In the genomic region with DNA sequence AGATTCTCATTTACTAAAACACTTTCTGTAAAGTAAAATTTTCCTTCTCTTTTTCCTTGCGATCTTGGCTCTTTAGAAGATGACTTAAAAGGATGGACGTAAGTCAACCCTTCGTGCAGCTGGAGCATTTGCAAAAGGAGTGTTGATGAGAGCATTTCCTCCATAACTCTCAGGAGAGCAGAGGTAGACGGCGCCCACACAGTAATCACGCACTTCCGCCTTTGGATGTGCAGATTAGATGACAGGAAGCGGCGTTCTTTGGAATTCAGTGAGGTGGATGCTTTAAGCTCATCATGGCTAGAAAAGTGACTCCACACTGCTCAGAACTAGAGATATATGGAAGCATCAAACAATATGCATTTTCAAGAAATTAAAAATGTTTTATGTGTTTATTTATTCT, we compare ENCODE assay signal across 29 cellular contexts. TPM values are rescaled to one million over a fixed set of nuclear protein-coding genes. Genes with fewer than 3 reads are reported as not detected.
A peak's percentile ranks its signal among the peaks of the same experiment; 100 is the strongest.
DNase-seq lines count a peak whose midpoint lies in the region; ATAC-seq, FAIRE-seq and TF ChIP-seq lines count a peak whose summit lies in the region.
"Had no signal": no experiment of that assay in that cellular context is flagged by ENCODE, and none has a peak within 500 bp of the region (broad histone marks: within the 10 kb centered on the region; RNA-seq: fewer than 3 reads in every experiment).

No MANE protein-coding gene starts in this region.

- H3K4me1 ChIP-seq in heart left ventricle: peaks cover 0 to 16% (median 6%) of the 10 kb centered on the region in 12 donors
- no peaks in the 10 kb centered on the region for H3K4me1 ChIP-seq in small intestine (ENCODE audit: control insufficient read depth in 2 of 2, insufficient read depth in 1 of 2, low read depth in 1 of 2, low read length in 1 of 2)

- DNase-seq in heart left ventricle (peak in 3 of 5 donors; percentile 40 to 43 (median 43)), Right ventricle myocardium inferior (ENCODE audit: missing footprints) (no peak), HT1080 (ENCODE audit: low read depth) (peak; percentile 24), head of caudate nucleus (peak in 30 of 42 donors; percentile 8 to 68 (median 42)), retina (peak; percentile 0), NCI-H748 (lab: John Stamatoyannopoulos, UW; ENCODE audit: unreplicated experiment) (no peak), small intestine (no peak)
- DNase-seq: 8988T; C1 segment of cervical spinal cord; CD4-positive, alpha-beta memory T cell; COR-L47; DMS79 treated with DMSO at 0.1 percent for 48 hours; MV-4-11; NCI-H1105; NCI-H1436 treated with DMSO at 0.1 percent for 48 hours; NCI-H187 treated with DMSO at 0.1 percent for 48 hours; NCI-H524; NCI-H774; SK-N-SH had no signal

- intact Hi-C loops in heart left ventricle (cut with DNase I) (no loop called here), Right ventricle myocardium inferior (cut with DNase I) (no loop called here), head of caudate nucleus (cut with DNase I) (no loop called here)

- H3K9me3 ChIP-seq in heart left ventricle: no peaks in the 10 kb centered on the region
- H3K9me3 ChIP-seq in small intestine (ENCODE audit: control insufficient read depth, low read depth): no peaks in the 10 kb centered on the region
- H3K9me3 ChIP-seq: SK-N-SH had no signal

- no peaks in the 10 kb centered on the region for H3K36me3 ChIP-seq in heart left ventricle
- no peaks in the 10 kb centered on the region for H3K36me3 ChIP-seq in small intestine (ENCODE audit: control insufficient read depth in 2 of 2, insufficient read depth in 2 of 2, low read length in 2 of 2)

- H3K27me3 ChIP-seq in heart left ventricle: peaks cover 0 to 4% (median 0%) of the 10 kb centered on the region in 9 donors
- H3K27me3 ChIP-seq in small intestine (ENCODE audit: control insufficient read depth in 2 of 2, insufficient read depth in 2 of 2, low read length in 2 of 2): no peaks in the 10 kb centered on the region

- no peak for TF ChIP-seq POLR2A in heart left ventricle (IDR thresholded peaks at IDR 0.05)

- H3K4me3 ChIP-seq in heart left ventricle (no peak overlapping the region), small intestine (ENCODE audit: low read depth in 1 of 2, low read length in 2 of 2) (no peak overlapping the region)
- H3K4me3 ChIP-seq: K562 had no signal

- FAIRE-seq in small intestine (lab: Jason Lieb, UNC): no peak
- FAIRE-seq: GM12892, HepG2, K562, RCC 7860 had no signal

- 31 to 47% (median 40%) methylated on average over 9 of the region's 9 CpGs for WGBS in heart left ventricle, 4 donors
- 63 to 74% (median 64%) methylated on average over 9 of the region's 9 CpGs for WGBS in small intestine, 3 donors

- H3K27ac ChIP-seq in heart left ventricle (no peak overlapping the region), small intestine (ENCODE audit: low read depth in 1 of 2, low read length in 1 of 2) (no peak overlapping the region)

- ATAC-seq in heart left ventricle: peak in 3 of 4 donors; percentile 44 to 98 (median 66)
- ATAC-seq in Right ventricle myocardium inferior: no peak
- no peak for ATAC-seq in HG02588 (IDR thresholded peaks at IDR 0.05; ENCODE audit: unreplicated experiment)
- ATAC-seq: HCT116, HepG2, K562 had no signal

- no peak for TF ChIP-seq CTCF in heart left ventricle (IDR thresholded peaks at IDR 0.05)

RNA-seq across cellular contexts. Expression of a gene that starts 43.0 kb away (rescaled TPM):
- total RNA-seq in heart left ventricle: not detected
- not detected for polyA plus RNA-seq in heart left ventricle
- not detected for total RNA-seq in Right ventricle myocardium inferior
- not detected in 2 replicates for total RNA-seq in HT1080 (2014; rRNA removed; shearing (Covaris generic))
- not detected in 2 replicates for polyA plus RNA-seq in HT1080 (2015; cell fraction: cytosol; rRNA removed)
- not detected in 2 replicates for polyA plus RNA-seq in HT1080 (2015; cell fraction: nucleus; rRNA removed)
- polyA plus RNA-seq in small intestine: not detected
- total RNA-seq: CD4-positive, alpha-beta memory T cell; H4; HepG2; HT-29; K562; LHCN-M2; MCF 10A had no signal
- polyA plus RNA-seq: CD4-positive, alpha-beta memory T cell; HepG2; K562; SK-N-SH had no signal

Comparison
In these comparisons a context has a peak if more than half of its experiments do, and no peak if none do; other contexts are left out.
1. ATAC-seq: peak in heart left ventricle (3 of 4); none in Right ventricle myocardium inferior (single experiment) and HG02588 (single experiment).
2. DNase-seq: peak in heart left ventricle (3 of 5), HT1080 (single experiment), head of caudate nucleus (30 of 42) and retina (single experiment); none in Right ventricle myocardium inferior (single experiment), NCI-H748 (single experiment) and small intestine (single experiment).